In genomic region chr11:31240340-31240904, GRCh38 we compare ENCODE assay signal across 8 cellular contexts.
DNase-seq lines count a peak whose midpoint lies in the region; ATAC-seq and TF ChIP-seq lines count a peak whose summit lies in the region.

No MANE protein-coding gene starts in this region.

- no peak overlapping the region for H3K27ac Mint-ChIP-seq in Caco-2 (ENCODE audit: unreplicated experiment)
- no peak overlapping the region for H3K27ac Mint-ChIP-seq in GM23338
- H3K27ac Mint-ChIP-seq in activated naive CD8-positive, alpha-beta T cell treated with anti-CD3 and anti-CD28 coated beads, Interleukin-2, amount 50 U/mL, for 24 hours, result no peak overlapping the region

- H3K9me2 ChIP-seq in GM23338 (ENCODE audit: insufficient read depth), result no peaks in the 10 kb centered on the region

- ATAC-seq in GM23338, result peak; percentile 78
- no peak for ATAC-seq in activated naive CD8-positive, alpha-beta T cell treated with anti-CD3 and anti-CD28 coated beads, Interleukin-2, amount 50 U/mL, for 24 hours
- ATAC-seq in HG02840 (IDR thresholded peaks at IDR 0.05; ENCODE audit: low FRiP score, unreplicated experiment), result no peak

- CTCF ChIA-PET in Caco-2 (lab: Charles Lee), result no interaction called here

- H3K4me3 ChIP-seq in Caco-2 (ENCODE audit: low read depth, low read length) (no peak overlapping the region), GM23338 (no peak overlapping the region), stomach (no peak overlapping the region)

- no peaks in the 10 kb centered on the region for H3F3A ChIP-seq in GM23338 (replicated peaks; ENCODE audit: low read depth)

- no peak for TF ChIP-seq POLR2A in stomach (IDR thresholded peaks at IDR 0.05)

- H3K27me3 Mint-ChIP-seq in Caco-2 (ENCODE audit: insufficient read depth, unreplicated experiment) (peaks cover 3% of the 10 kb centered on the region), GM23338 (ENCODE audit: insufficient read depth, low read depth, poor library complexity) (no peaks in the 10 kb centered on the region)
- H3K27me3 Mint-ChIP-seq in activated naive CD8-positive, alpha-beta T cell treated with anti-CD3 and anti-CD28 coated beads, Interleukin-2, amount 50 U/mL, for 24 hours, result peaks cover 7% of the 10 kb centered on the region

- peak; percentile 70 to 71 for TF ChIP-seq CTCF in Caco-2 (IDR thresholded peaks at IDR 0.05; ENCODE audit: insufficient read depth in 1 of 2, low read depth in 1 of 2, low read length in 1 of 2, severe bottlenecking in 1 of 2, unreplicated experiment in 1 of 2)
- TF ChIP-seq CTCF in GM23338 (conservative IDR thresholded peaks at IDR 0.05; ENCODE audit: low read depth in 2 of 2), result peak; percentile 81 to 88
- peak in 1 of 7 experiments; percentile 15 for TF ChIP-seq CTCF in stomach (IDR thresholded peaks at IDR 0.05)

- TF ChIP-seq EP300 in stomach (IDR thresholded peaks at IDR 0.05), result no peak

- POLR2A ChIA-PET in Caco-2 (lab: Charles Lee), result no interaction called here

- intact Hi-C loops in Caco-2 (cut with micrococcal nuclease; ENCODE audit: unreplicated experiment) (loop anchor here (1.0 to 2.0 kb wide), 4 partner anchors 100 to 766 kb away; no protein-coding TSS in a partner anchor), stomach (cut with DNase I; ENCODE audit: low total_unique reads) (no loop called here)

- H3K9me3 ChIP-seq in Caco-2 (no peaks in the 10 kb centered on the region), stomach (no peaks in the 10 kb centered on the region)

- H3K27me3 ChIP-seq in Caco-2 (replicated peaks; ENCODE audit: control insufficient read depth, insufficient read depth, low read length), result no peaks in the 10 kb centered on the region
- no peaks in the 10 kb centered on the region for H3K27me3 ChIP-seq in GM23338 (ENCODE audit: insufficient read depth)
- H3K27me3 ChIP-seq in stomach, result no peaks in the 10 kb centered on the region

- H3K79me2 ChIP-seq in GM23338 (replicated peaks; ENCODE audit: insufficient read depth), result no peaks in the 10 kb centered on the region

- DNase-seq in Caco-2, result peak; percentile 42 to 51
- DNase-seq in GM23338 (ENCODE audit: low spot score), result peak; percentile 80
- peak; percentile 57 for DNase-seq in NCI-H345 (lab: John Stamatoyannopoulos, UW)
- peak; percentile 4 for DNase-seq in activated naive CD8-positive, alpha-beta T cell treated with anti-CD3 and anti-CD28 coated beads, Interleukin-2, amount 50 U/mL, for 24 hours
- peak; percentile 83 for DNase-seq in left kidney (ENCODE audit: low read depth, low spot score)
- DNase-seq in effector CD4-positive, alpha-beta T cell, result no peak
- no peak for DNase-seq in stomach

- H3K4me1 Mint-ChIP-seq in Caco-2 (ENCODE audit: low read depth, unreplicated experiment) (no peaks in the 10 kb centered on the region), GM23338 (peaks cover 43% of the 10 kb centered on the region)
- peaks cover 1% of the 10 kb centered on the region for H3K4me1 Mint-ChIP-seq in activated naive CD8-positive, alpha-beta T cell treated with anti-CD3 and anti-CD28 coated beads, Interleukin-2, amount 50 U/mL, for 24 hours

- no peaks in the 10 kb centered on the region for H3K36me3 Mint-ChIP-seq in Caco-2 (ENCODE audit: insufficient read depth, unreplicated experiment)
- no peaks in the 10 kb centered on the region for H3K36me3 Mint-ChIP-seq in GM23338 (ENCODE audit: low read depth)
- no peaks in the 10 kb centered on the region for H3K36me3 Mint-ChIP-seq in activated naive CD8-positive, alpha-beta T cell treated with anti-CD3 and anti-CD28 coated beads, Interleukin-2, amount 50 U/mL, for 24 hours (ENCODE audit: low read depth)

- no peaks in the 10 kb centered on the region for H4K20me1 ChIP-seq in GM23338 (replicated peaks; ENCODE audit: insufficient read depth)

- no peak overlapping the region for H3K4me3 Mint-ChIP-seq in Caco-2 (ENCODE audit: unreplicated experiment)
- H3K4me3 Mint-ChIP-seq in GM23338, result no peak overlapping the region
- no peak overlapping the region for H3K4me3 Mint-ChIP-seq in activated naive CD8-positive, alpha-beta T cell treated with anti-CD3 and anti-CD28 coated beads, Interleukin-2, amount 50 U/mL, for 24 hours

- no peaks in the 10 kb centered on the region for H3K36me3 ChIP-seq in Caco-2 (ENCODE audit: control insufficient read depth, insufficient read depth, low read length)
- no peaks in the 10 kb centered on the region for H3K36me3 ChIP-seq in GM23338 (ENCODE audit: insufficient read depth)
- no peaks in the 10 kb centered on the region for H3K36me3 ChIP-seq in stomach

- no TSS peak for BruUV-seq in Caco-2 (replicated peaks; lab: Mats Ljungman, UMichigan)

- H3K9me3 Mint-ChIP-seq in Caco-2 (ENCODE audit: unreplicated experiment) (no peaks in the 10 kb centered on the region), GM23338 (no peaks in the 10 kb centered on the region)
- no peaks in the 10 kb centered on the region for H3K9me3 Mint-ChIP-seq in activated naive CD8-positive, alpha-beta T cell treated with anti-CD3 and anti-CD28 coated beads, Interleukin-2, amount 50 U/mL, for 24 hours

- 18 to 22% (median 19%) methylated on average over 5 of the region's 5 CpGs for WGBS in stomach, 5 donors

- H3K4me2 ChIP-seq in GM23338, result no peak overlapping the region

- no peak overlapping the region for H2AFZ ChIP-seq in GM23338

- H3K4me1 ChIP-seq in Caco-2 (no peaks in the 10 kb centered on the region), GM23338 (ENCODE audit: insufficient read depth) (peaks cover 55% of the 10 kb centered on the region), stomach (no peaks in the 10 kb centered on the region)

- no peak overlapping the region for H3K27ac ChIP-seq in GM23338 (ENCODE audit: low read depth)
- no peak overlapping the region for H3K27ac ChIP-seq in stomach

TF ChIP-seq in GM23338, 12 proteins besides CTCF, POLR2A, EP300 and RAD21 (continues in another document):
- TF ChIP-seq ETS1 (IDR thresholded peaks at IDR 0.05) (no peak), POLR2AphosphoS5 (IDR thresholded peaks at IDR 0.05; ENCODE audit: low read depth) (no peak)
- TF ChIP-seq, protein P1, sequence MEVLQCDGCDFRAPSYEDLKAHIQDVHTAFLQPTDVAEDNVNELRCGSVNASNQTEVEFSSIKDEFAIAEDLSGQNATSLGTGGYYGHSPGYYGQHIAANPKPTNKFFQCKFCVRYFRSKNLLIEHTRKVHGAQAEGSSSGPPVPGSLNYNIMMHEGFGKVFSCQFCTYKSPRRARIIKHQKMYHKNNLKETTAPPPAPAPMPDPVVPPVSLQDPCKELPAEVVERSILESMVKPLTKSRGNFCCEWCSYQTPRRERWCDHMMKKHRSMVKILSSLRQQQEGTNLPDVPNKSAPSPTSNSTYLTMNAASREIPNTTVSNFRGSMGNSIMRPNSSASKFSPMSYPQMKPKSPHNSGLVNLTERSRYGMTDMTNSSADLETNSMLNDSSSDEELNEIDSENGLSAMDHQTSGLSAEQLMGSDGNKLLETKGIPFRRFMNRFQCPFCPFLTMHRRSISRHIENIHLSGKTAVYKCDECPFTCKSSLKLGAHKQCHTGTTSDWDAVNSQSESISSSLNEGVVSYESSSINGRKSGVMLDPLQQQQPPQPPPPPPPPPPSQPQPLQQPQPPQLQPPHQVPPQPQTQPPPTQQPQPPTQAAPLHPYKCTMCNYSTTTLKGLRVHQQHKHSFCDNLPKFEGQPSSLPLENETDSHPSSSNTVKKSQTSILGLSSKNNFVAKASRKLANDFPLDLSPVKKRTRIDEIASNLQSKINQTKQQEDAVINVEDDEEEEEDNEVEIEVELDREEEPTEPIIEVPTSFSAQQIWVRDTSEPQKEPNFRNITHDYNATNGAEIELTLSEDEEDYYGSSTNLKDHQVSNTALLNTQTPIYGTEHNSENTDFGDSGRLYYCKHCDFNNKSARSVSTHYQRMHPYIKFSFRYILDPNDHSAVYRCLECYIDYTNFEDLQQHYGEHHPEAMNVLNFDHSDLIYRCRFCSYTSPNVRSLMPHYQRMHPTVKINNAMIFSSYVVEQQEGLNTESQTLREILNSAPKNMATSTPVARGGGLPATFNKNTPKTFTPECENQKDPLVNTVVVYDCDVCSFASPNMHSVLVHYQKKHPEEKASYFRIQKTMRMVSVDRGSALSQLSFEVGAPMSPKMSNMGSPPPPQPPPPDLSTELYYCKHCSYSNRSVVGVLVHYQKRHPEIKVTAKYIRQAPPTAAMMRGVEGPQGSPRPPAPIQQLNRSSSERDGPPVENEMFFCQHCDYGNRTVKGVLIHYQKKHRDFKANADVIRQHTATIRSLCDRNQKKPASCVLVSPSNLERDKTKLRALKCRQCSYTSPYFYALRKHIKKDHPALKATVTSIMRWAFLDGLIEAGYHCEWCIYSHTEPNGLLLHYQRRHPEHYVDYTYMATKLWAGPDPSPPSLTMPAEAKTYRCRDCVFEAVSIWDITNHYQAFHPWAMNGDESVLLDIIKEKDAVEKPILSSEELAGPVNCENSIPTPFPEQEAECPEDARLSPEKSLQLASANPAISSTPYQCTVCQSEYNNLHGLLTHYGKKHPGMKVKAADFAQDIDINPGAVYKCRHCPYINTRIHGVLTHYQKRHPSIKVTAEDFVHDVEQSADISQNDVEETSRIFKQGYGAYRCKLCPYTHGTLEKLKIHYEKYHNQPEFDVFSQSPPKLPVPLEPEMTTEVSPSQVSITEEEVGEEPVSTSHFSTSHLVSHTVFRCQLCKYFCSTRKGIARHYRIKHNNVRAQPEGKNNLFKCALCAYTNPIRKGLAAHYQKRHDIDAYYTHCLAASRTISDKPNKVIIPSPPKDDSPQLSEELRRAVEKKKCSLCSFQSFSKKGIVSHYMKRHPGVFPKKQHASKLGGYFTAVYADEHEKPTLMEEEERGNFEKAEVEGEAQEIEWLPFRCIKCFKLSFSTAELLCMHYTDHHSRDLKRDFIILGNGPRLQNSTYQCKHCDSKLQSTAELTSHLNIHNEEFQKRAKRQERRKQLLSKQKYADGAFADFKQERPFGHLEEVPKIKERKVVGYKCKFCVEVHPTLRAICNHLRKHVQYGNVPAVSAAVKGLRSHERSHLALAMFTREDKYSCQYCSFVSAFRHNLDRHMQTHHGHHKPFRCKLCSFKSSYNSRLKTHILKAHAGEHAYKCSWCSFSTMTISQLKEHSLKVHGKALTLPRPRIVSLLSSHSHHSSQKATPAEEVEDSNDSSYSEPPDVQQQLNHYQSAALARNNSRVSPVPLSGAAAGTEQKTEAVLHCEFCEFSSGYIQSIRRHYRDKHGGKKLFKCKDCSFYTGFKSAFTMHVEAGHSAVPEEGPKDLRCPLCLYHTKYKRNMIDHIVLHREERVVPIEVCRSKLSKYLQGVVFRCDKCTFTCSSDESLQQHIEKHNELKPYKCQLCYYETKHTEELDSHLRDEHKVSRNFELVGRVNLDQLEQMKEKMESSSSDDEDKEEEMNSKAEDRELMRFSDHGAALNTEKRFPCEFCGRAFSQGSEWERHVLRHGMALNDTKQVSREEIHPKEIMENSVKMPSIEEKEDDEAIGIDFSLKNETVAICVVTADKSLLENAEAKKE (CRISPR knock-in tag; IDR thresholded peaks at IDR 0.05), result no peak

Comparison
In these comparisons a context has a peak if more than half of its experiments do, and no peak if none do; other contexts are left out.
1. DNase-seq: peak in Caco-2 (2 of 2), GM23338 (single experiment), NCI-H345 (single experiment), activated naive CD8-positive, alpha-beta T cell treated with anti-CD3 and anti-CD28 coated beads, Interleukin-2, amount 50 U/mL, for 24 hours (single experiment) and left kidney (single experiment); none in effector CD4-positive, alpha-beta T cell (single experiment) and stomach (single experiment).